9 cellular contexts compared by ENCODE assay signal in genomic region chr7:47578581-47579270, GRCh38. TPM values are rescaled to one million over a fixed set of nuclear protein-coding genes. Genes with fewer than 3 reads are reported as not detected.
DNase-seq lines count a peak whose midpoint lies in the region; ATAC-seq and TF ChIP-seq lines count a peak whose summit lies in the region.
"Had no signal": no experiment of that assay in that cellular context is flagged by ENCODE, and none has a peak within 500 bp of the region (broad histone marks: within the 10 kb centered on the region; RNA-seq: fewer than 3 reads in every experiment).

No MANE protein-coding gene starts in this region.

- no peaks in the 10 kb centered on the region for H3K9me3 ChIP-seq in body of pancreas

- no peak overlapping the region for H3K4me3 Mint-ChIP-seq in activated T-cell treated with anti-CD3 and anti-CD28 coated beads, Interleukin-2, amount 50 U/mL, for 4 hours
- peak overlapping the region; percentile 97 for H3K4me3 Mint-ChIP-seq in mesothelial cell of epicardium
- H3K4me3 Mint-ChIP-seq in type B pancreatic cell = peak overlapping the region; percentile 96

- peaks cover 5% of the 10 kb centered on the region for H3K4me1 Mint-ChIP-seq in activated T-cell treated with anti-CD3 and anti-CD28 coated beads, Interleukin-2, amount 50 U/mL, for 4 hours (ENCODE audit: low read depth)
- peaks cover 89% of the 10 kb centered on the region for H3K4me1 Mint-ChIP-seq in mesothelial cell of epicardium
- peaks cover 80% of the 10 kb centered on the region for H3K4me1 Mint-ChIP-seq in type B pancreatic cell (ENCODE audit: unreplicated experiment)

- peaks cover 84% of the 10 kb centered on the region for H3K4me1 ChIP-seq in body of pancreas

- ATAC-seq in activated T-cell treated with anti-CD3 and anti-CD28 coated beads, Interleukin-2, amount 50 U/mL, for 4 hours = peak; percentile 21 to 35
- ATAC-seq in body of pancreas (no peak), HG03159 (IDR thresholded peaks at IDR 0.05; ENCODE audit: unreplicated experiment) (no peak), HG02759 (IDR thresholded peaks at IDR 0.05; ENCODE audit: unreplicated experiment) (no peak)

- TF ChIP-seq CTCF in body of pancreas (IDR thresholded peaks at IDR 0.05) = no peak
- TF ChIP-seq CTCF in mesothelial cell of epicardium (IDR thresholded peaks at IDR 0.05; ENCODE audit: unreplicated experiment) = no peak
- no peak for TF ChIP-seq CTCF in type B pancreatic cell (conservative IDR thresholded peaks at IDR 0.05)

- no peak for TF ChIP-seq POLR2A in body of pancreas (IDR thresholded peaks at IDR 0.05)

- intact Hi-C loops in body of pancreas (cut with DNase I) = loop anchor here (10.0 kb wide), 1 partner anchor 104 kb away; no protein-coding TSS in a partner anchor

- H3K27me3 Mint-ChIP-seq in activated T-cell treated with anti-CD3 and anti-CD28 coated beads, Interleukin-2, amount 50 U/mL, for 4 hours (ENCODE audit: low read depth) = peaks cover 26% of the 10 kb centered on the region
- H3K27me3 Mint-ChIP-seq in mesothelial cell of epicardium (ENCODE audit: low read depth) (no peaks in the 10 kb centered on the region), type B pancreatic cell (peaks cover 13% of the 10 kb centered on the region)

- no peaks in the 10 kb centered on the region for H3K27me3 ChIP-seq in body of pancreas

- H3K36me3 Mint-ChIP-seq in activated T-cell treated with anti-CD3 and anti-CD28 coated beads, Interleukin-2, amount 50 U/mL, for 4 hours (ENCODE audit: insufficient read depth) = no peaks in the 10 kb centered on the region
- H3K36me3 Mint-ChIP-seq in mesothelial cell of epicardium (peaks cover 4% of the 10 kb centered on the region), type B pancreatic cell (peaks cover 9% of the 10 kb centered on the region)

- no peak overlapping the region for H3K4me3 ChIP-seq in body of pancreas

- H3K9me3 Mint-ChIP-seq in activated T-cell treated with anti-CD3 and anti-CD28 coated beads, Interleukin-2, amount 50 U/mL, for 4 hours = no peaks in the 10 kb centered on the region
- H3K9me3 Mint-ChIP-seq in mesothelial cell of epicardium = no peaks in the 10 kb centered on the region
- no peaks in the 10 kb centered on the region for H3K9me3 Mint-ChIP-seq in type B pancreatic cell

- peak overlapping the region; percentile 65 to 95 (median 92) for H3K27ac ChIP-seq in body of pancreas

- 51 to 71% methylated on average over 13 to 18 of the region's 18 CpGs for WGBS in body of pancreas, 2 donors

- H3K36me3 ChIP-seq in body of pancreas (replicated peaks in 1 of 2; ENCODE audit: insufficient read depth in 1 of 2, low read depth in 2 of 2) = no peaks in the 10 kb centered on the region

- H3K27ac Mint-ChIP-seq in mesothelial cell of epicardium (peak overlapping the region; percentile 98), type B pancreatic cell (peak overlapping the region; percentile 86)

- DNase-seq in activated T-cell treated with anti-CD3 and anti-CD28 coated beads, Interleukin-2, amount 50 U/mL, for 4 hours = no peak
- no peak for DNase-seq in activated T-cell treated with anti-CD3 and anti-CD28 coated beads for 4 hours
- no peak for DNase-seq in body of pancreas
- no peak for DNase-seq in mesothelial cell of epicardium (ENCODE audit: low spot score in 2 of 2, unreplicated experiment in 2 of 2)
- DNase-seq in type B pancreatic cell (ENCODE audit: extremely low spot score, unreplicated experiment) = no peak
- DNase-seq in amygdala (lab: John Stamatoyannopoulos, UW) = no peak
- DNase-seq: C1 segment of cervical spinal cord had no signal

RNA-seq across cellular contexts. Expression of gene TNS3, which starts 3.2 kb away (rescaled TPM):
- total RNA-seq in activated T-cell treated with anti-CD3 and anti-CD28 coated beads, Interleukin-2, amount 50 U/mL, for 4 hours = 1 to 10 TPM; 2.6 to 3.4 (median 3.2) TPM
- total RNA-seq in body of pancreas (100 to 1,000 TPM; 100 to 265 TPM), mesothelial cell of epicardium (427 to 461 TPM (median 452 TPM) in 3 replicates), type B pancreatic cell (ENCODE audit: low replicate concordance) (48.8 and 138 TPM in 2 replicates)

Comparison
In these comparisons a context has a peak if more than half of its experiments do, and no peak if none do; other contexts are left out.
1. ATAC-seq: peak in activated T-cell treated with anti-CD3 and anti-CD28 coated beads, Interleukin-2, amount 50 U/mL, for 4 hours (2 of 2); none in body of pancreas (single experiment), HG03159 (single experiment) and HG02759 (single experiment).
2. RNA of gene TNS3, which starts 3.2 kb away (total RNA-seq): 427 to 461 TPM in mesothelial cell of epicardium, 100 to 265 TPM in body of pancreas and 48.8 to 138 TPM in type B pancreatic cell; 2.6 to 3.4 TPM in activated T-cell treated with anti-CD3 and anti-CD28 coated beads, Interleukin-2, amount 50 U/mL, for 4 hours; every median in the first group is over 10 times any median in the second.